In genomic region chr2:179812501-179812900, GRCh38 we compare ENCODE assay signal across 29 cellular contexts. TPM values are rescaled to one million over a fixed set of nuclear protein-coding genes. Genes with fewer than 3 reads are reported as not detected.
DNase-seq lines count a peak whose midpoint lies in the region; ATAC-seq, FAIRE-seq and TF ChIP-seq lines count a peak whose summit lies in the region.
"Had no signal": no experiment of that assay in that cellular context is flagged by ENCODE, and none has a peak within 500 bp of the region (broad histone marks: within the 10 kb centered on the region; RNA-seq: fewer than 3 reads in every experiment).

No MANE protein-coding gene starts in this region.

- H4K20me1 ChIP-seq in astrocyte (ENCODE audit: insufficient read depth, low read length), result no peaks in the 10 kb centered on the region

- DNase-seq in MCF 10A (ENCODE audit: unreplicated experiment) (peak; percentile 17), breast epithelium (ENCODE audit: low spot score in 2 of 2) (no peak), astrocyte (ENCODE audit: low read depth) (peak; percentile 1), foreskin keratinocyte (peak in 1 of 2 donors; percentile 20), NOMO-1 (lab: John Stamatoyannopoulos, UW; ENCODE audit: unreplicated experiment in 2 of 2) (no peak), NK-92 (lab: John Stamatoyannopoulos, UW; ENCODE audit: unreplicated experiment) (no peak), HK-2 (ENCODE audit: unreplicated experiment) (no peak)
- DNase-seq: 8988T; AML-193; C1 segment of cervical spinal cord; Calu3; CD8-positive, alpha-beta memory T cell; DMS153; GDM1; HFFc6; NCI-H1105; NCI-H146; NCI-H2029; NCI-H226; NCI-H524; NCI-H774; RPMI8226; SHP77 had no signal

- POLR2A ChIA-PET in MCF 10A (lab: Yijun Ruan, JAX), result interaction anchor here (0.6 to 0.9 kb wide), 2 partner anchors 213 to 1347 kb away, joined by 3 read pairs; no protein-coding TSS in a partner anchor

- H3K9me3 ChIP-seq in breast epithelium (peaks cover 0 to 7% of the 10 kb centered on the region in 2 donors), astrocyte (ENCODE audit: insufficient read depth, low read depth, low read length) (no peaks in the 10 kb centered on the region)

- H3K9ac ChIP-seq in astrocyte (ENCODE audit: low read length), result no peak overlapping the region

- BruUV-seq in MCF 10A (replicated peaks; lab: Mats Ljungman, UMichigan), result no TSS peak

- intact Hi-C loops in MCF 10A (cut with micrococcal nuclease), result no loop called here
- intact Hi-C loops in breast epithelium (cut with DNase I; ENCODE audit: low total_unique reads), result no loop called here

- FAIRE-seq in astrocyte (lab: Jason Lieb, UNC), result no peak
- FAIRE-seq: GM19239, H54, HepG2, K562 had no signal

- ATAC-seq in foreskin keratinocyte (peak; percentile 73), HG02852 (IDR thresholded peaks at IDR 0.05; ENCODE audit: unreplicated experiment) (no peak)
- ATAC-seq: HepG2, K562 had no signal

- H3K4me3 Mint-ChIP-seq in MCF 10A (ENCODE audit: unreplicated experiment), result no peak overlapping the region
- no peak overlapping the region for H3K4me3 Mint-ChIP-seq in astrocyte (ENCODE audit: unreplicated experiment)
- H3K4me3 Mint-ChIP-seq: CD8-positive, alpha-beta memory T cell; HFFc6 had no signal

- H3K27ac ChIP-seq in breast epithelium, result no peak overlapping the region
- no peak overlapping the region for H3K27ac ChIP-seq in astrocyte (ENCODE audit: low read depth, low read length)
- H3K27ac ChIP-seq in foreskin keratinocyte, result no peak overlapping the region

- CTCF ChIA-PET in MCF 10A (lab: Yijun Ruan, JAX), result interaction anchor here (0.5 to 0.7 kb wide), 2 partner anchors 603 to 1373 kb away, joined by 3 read pairs; no protein-coding TSS in a partner anchor

- H3K36me3 Mint-ChIP-seq in MCF 10A (ENCODE audit: insufficient read depth, unreplicated experiment) (no peaks in the 10 kb centered on the region), astrocyte (ENCODE audit: low read depth, unreplicated experiment) (no peaks in the 10 kb centered on the region)
- H3K36me3 Mint-ChIP-seq: CD8-positive, alpha-beta memory T cell had no signal

- H3K4me1 Mint-ChIP-seq in MCF 10A (ENCODE audit: insufficient read depth, unreplicated experiment) (peaks cover 4% of the 10 kb centered on the region), astrocyte (ENCODE audit: low read depth, unreplicated experiment) (peaks cover 2% of the 10 kb centered on the region)
- H3K4me1 Mint-ChIP-seq: CD8-positive, alpha-beta memory T cell had no signal

- H3K9me3 Mint-ChIP-seq in MCF 10A (ENCODE audit: unreplicated experiment) (no peaks in the 10 kb centered on the region), astrocyte (ENCODE audit: unreplicated experiment) (no peaks in the 10 kb centered on the region)
- H3K9me3 Mint-ChIP-seq: HFFc6 had no signal

- H3K27me3 Mint-ChIP-seq in MCF 10A (ENCODE audit: insufficient read depth, unreplicated experiment), result no peaks in the 10 kb centered on the region
- H3K27me3 Mint-ChIP-seq in astrocyte (ENCODE audit: low read depth, unreplicated experiment), result no peaks in the 10 kb centered on the region

- H3K36me3 ChIP-seq in breast epithelium (no peaks in the 10 kb centered on the region), astrocyte (ENCODE audit: insufficient read depth, low read length) (no peaks in the 10 kb centered on the region)

- H3K4me2 ChIP-seq in astrocyte (ENCODE audit: low read length), result no peak overlapping the region

- TF ChIP-seq POLR2A in breast epithelium (IDR thresholded peaks at IDR 0.05), result no peak

- no peak overlapping the region for H3K4me3 ChIP-seq in breast epithelium
- no peak overlapping the region for H3K4me3 ChIP-seq in astrocyte (ENCODE audit: insufficient read depth, low read depth, low read length)
- H3K4me3 ChIP-seq: K562 had no signal

- no peak overlapping the region for H3K27ac Mint-ChIP-seq in MCF 10A (ENCODE audit: low read depth, unreplicated experiment)
- no peak overlapping the region for H3K27ac Mint-ChIP-seq in astrocyte (ENCODE audit: unreplicated experiment)
- H3K27ac Mint-ChIP-seq: CD8-positive, alpha-beta memory T cell; HFFc6 had no signal

- H2AFZ ChIP-seq in astrocyte (ENCODE audit: low read depth, low read length), result no peak overlapping the region

- H3K4me1 ChIP-seq in breast epithelium, result no peaks in the 10 kb centered on the region
- no peaks in the 10 kb centered on the region for H3K4me1 ChIP-seq in astrocyte (ENCODE audit: insufficient read depth, low read length)
- H3K4me1 ChIP-seq in foreskin keratinocyte, result no peaks in the 10 kb centered on the region

- H3K79me2 ChIP-seq in astrocyte (ENCODE audit: insufficient read depth, low read length), result no peaks in the 10 kb centered on the region

- H3K27me3 ChIP-seq in breast epithelium (no peaks in the 10 kb centered on the region), astrocyte (ENCODE audit: insufficient read depth, low read length) (no peaks in the 10 kb centered on the region), foreskin keratinocyte (no peaks in the 10 kb centered on the region)

- TF ChIP-seq CTCF in MCF 10A (IDR thresholded peaks at IDR 0.05; ENCODE audit: unreplicated experiment) (no peak), breast epithelium (IDR thresholded peaks at IDR 0.05) (no peak), astrocyte (IDR thresholded peaks at IDR 0.05; ENCODE audit: insufficient read depth, low read depth, low read length) (no peak), foreskin keratinocyte (conservative IDR thresholded peaks at IDR 0.05) (no peak)

RNA-seq across cellular contexts. Expression of gene ZNF385B, which starts 48.9 kb away (rescaled TPM):
- total RNA-seq in MCF 10A (2022) (0.33 TPM in 1 of 2 replicates, not detected in the other), breast epithelium (1 to 10 TPM; 3.4 to 8.8 (median 4.5) TPM), astrocyte (0.27 TPM in 1 of 2 replicates, not detected in the other), foreskin keratinocyte (0.42 and 0.44 TPM in 2 replicates)
- 0.52 and 0.57 TPM in 2 replicates for polyA plus RNA-seq in foreskin keratinocyte
- total RNA-seq: CD8-positive, alpha-beta memory T cell; K562 had no signal
- polyA plus RNA-seq: AG04450; CD8-positive, alpha-beta memory T cell had no signal

Comparison
In these comparisons a context has a peak if more than half of its experiments do, and no peak if none do; other contexts are left out.
1. DNase-seq: peak in MCF 10A (single experiment) and astrocyte (single experiment); none in breast epithelium (0 of 2), NOMO-1 (0 of 2), NK-92 (single experiment) and HK-2 (single experiment).